ENCODE assay signal across 17 cellular contexts in the genomic region with DNA sequence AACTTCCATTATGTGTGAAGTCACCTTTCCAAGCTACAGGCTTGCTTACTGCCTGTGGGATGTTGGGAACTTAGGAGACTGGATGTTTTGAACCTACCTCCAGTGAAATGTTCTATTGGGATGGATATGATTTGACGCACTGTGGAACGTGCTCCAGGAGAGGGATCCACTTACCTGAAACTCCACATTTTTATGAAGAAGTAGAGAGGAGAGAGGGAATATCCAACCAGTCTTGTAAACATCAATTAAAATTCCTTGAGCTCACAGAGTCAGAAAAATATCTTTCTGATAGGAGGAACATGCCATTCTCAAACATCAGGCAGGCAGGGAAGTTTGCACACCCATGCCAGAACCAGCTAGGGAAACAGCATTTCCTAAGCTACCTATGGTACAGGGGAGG.
"Had no signal": no experiment of that assay in that cellular context is flagged by ENCODE, and none has a peak within 500 bp of the region (broad histone marks: within the 10 kb centered on the region; RNA-seq: fewer than 3 reads in every experiment).

No MANE protein-coding gene starts in this region.

- H3K27me3 ChIP-seq: gastrocnemius medialis, transverse colon had no signal

- H3K36me3 ChIP-seq: gastrocnemius medialis, heart right ventricle, transverse colon had no signal

- ATAC-seq: gastrocnemius medialis, heart right ventricle, left ventricle myocardium superior, natural killer cell, right cardiac atrium had no signal

- H3K4me3 ChIP-seq: gastrocnemius medialis, heart right ventricle, transverse colon had no signal

- H3K9me3 ChIP-seq: gastrocnemius medialis, heart right ventricle, transverse colon had no signal

- FAIRE-seq: colon, small intestine, TTC549 had no signal

- H3K4me1 ChIP-seq: gastrocnemius medialis, heart right ventricle had no signal

- DNase-seq: activated CD4-positive, alpha-beta T cell treated with anti-CD3 and anti-CD28 coated beads, Interleukin-2, amount 10 ng/mL, durations not matched to agents 7 days and 5 days; activated CD8-positive, alpha-beta memory T cell treated with anti-CD3 and anti-CD28 coated beads for 24 hours; activated naive CD8-positive, alpha-beta T cell treated with anti-CD3 and anti-CD28 coated beads for 36 hours; amygdala; gastrocnemius medialis; heart right ventricle; left ventricle myocardium superior; mesendoderm; natural killer cell; right cardiac atrium; small intestine; stimulated activated CD4-positive, alpha-beta T cell treated with anti-CD3 and anti-CD28 coated beads, Interleukin-4, amount 100 ng/mL, for 24 hours; stimulated activated naive CD4-positive, alpha-beta T cell; SW 1271; transverse colon had no signal

- H3K27ac ChIP-seq: gastrocnemius medialis, heart right ventricle, transverse colon had no signal
